In genomic region chr20:32191422-32191821, GRCh38 we compare ENCODE assay signal across 15 cellular contexts. TPM values are rescaled to one million over a fixed set of nuclear protein-coding genes. Genes with fewer than 3 reads are reported as not detected.
DNase-seq lines count a peak whose midpoint lies in the region; ATAC-seq and TF ChIP-seq lines count a peak whose summit lies in the region.
"Had no signal": no experiment of that assay in that cellular context is flagged by ENCODE, and none has a peak within 500 bp of the region (broad histone marks: within the 10 kb centered on the region; RNA-seq: fewer than 3 reads in every experiment).

No MANE protein-coding gene starts in this region.

- WGBS in heart left ventricle, 4 donors: 80 to 86% (median 82%) methylated on average over 2 to 3 of the region's 3 CpGs

- H3K9me3 ChIP-seq in cardiac muscle cell (ENCODE audit: low read depth) (no peaks in the 10 kb centered on the region), heart left ventricle (no peaks in the 10 kb centered on the region)
- H3K9me3 ChIP-seq: pancreas, Peyer's patch, transverse colon had no signal

- no peaks in the 10 kb centered on the region for H3K9me3 Mint-ChIP-seq in activated naive CD8-positive, alpha-beta T cell treated with anti-CD3 and anti-CD28 coated beads, Interleukin-2, amount 10 ng/mL, durations not matched to agents 7 days and 5 days
- no peaks in the 10 kb centered on the region for H3K9me3 Mint-ChIP-seq in mesothelial cell of epicardium
- H3K9me3 Mint-ChIP-seq in type B pancreatic cell: no peaks in the 10 kb centered on the region
- H3K9me3 Mint-ChIP-seq: activated CD4-positive, alpha-beta T cell treated with anti-CD3 and anti-CD28 coated beads, Interleukin-2, amount 10 ng/mL, durations not matched to agents 7 days and 5 days had no signal

- DNase-seq in cardiac muscle cell (ENCODE audit: low read depth in 1 of 2, low spot score in 1 of 2) (no peak), heart left ventricle (no peak), mesothelial cell of epicardium (ENCODE audit: low spot score in 2 of 2, unreplicated experiment in 2 of 2) (no peak), type B pancreatic cell (ENCODE audit: extremely low spot score, unreplicated experiment) (no peak), NCI-H146 treated with DMSO at 0.1 percent for 48 hours (lab: John Stamatoyannopoulos, UW; ENCODE audit: unreplicated experiment) (no peak), NCI-H1436 treated with DMSO at 0.1 percent for 48 hours (lab: John Stamatoyannopoulos, UW) (no peak), NCI-H2227 (lab: John Stamatoyannopoulos, UW; ENCODE audit: unreplicated experiment) (no peak)
- DNase-seq in activated naive CD8-positive, alpha-beta T cell treated with anti-CD3 and anti-CD28 coated beads, Interleukin-2, amount 10 ng/mL, durations not matched to agents 7 days and 5 days: no peak
- DNase-seq: activated CD4-positive, alpha-beta T cell treated with anti-CD3 and anti-CD28 coated beads, Interleukin-2, amount 10 ng/mL, durations not matched to agents 7 days and 5 days; activated naive CD4-positive, alpha-beta T cell; central memory CD4-positive, alpha-beta T cell; NCI-H187; pancreas; transverse colon had no signal

- TF ChIP-seq CTCF in cardiac muscle cell (IDR thresholded peaks at IDR 0.05; ENCODE audit: low read depth, low read length) (no peak), heart left ventricle (IDR thresholded peaks at IDR 0.05) (no peak), mesothelial cell of epicardium (IDR thresholded peaks at IDR 0.05; ENCODE audit: unreplicated experiment) (no peak), type B pancreatic cell (conservative IDR thresholded peaks at IDR 0.05) (no peak)

- intact Hi-C loops in heart left ventricle (cut with DNase I): no loop called here

- H3K36me3 ChIP-seq in cardiac muscle cell: peaks cover 14% of the 10 kb centered on the region
- H3K36me3 ChIP-seq in heart left ventricle: peaks cover 0 to 22% (median 16%) of the 10 kb centered on the region in 9 donors

- TF ChIP-seq POLR2A in heart left ventricle (IDR thresholded peaks at IDR 0.05): no peak

- H3K4me3 ChIP-seq in cardiac muscle cell (no peak overlapping the region), heart left ventricle (no peak overlapping the region)
- H3K4me3 ChIP-seq: pancreas, Peyer's patch, transverse colon had no signal

- POLR2A ChIA-PET in activated naive CD8-positive, alpha-beta T cell treated with anti-CD3 and anti-CD28 coated beads, Interleukin-2, amount 10 ng/mL, durations not matched to agents 7 days and 5 days (lab: Charles Lee): interaction anchor here (1.1 kb wide), 1 partner anchor 15 kb away, joined by 3 read pairs; no protein-coding TSS in a partner anchor

- no peak overlapping the region for H3K4me3 Mint-ChIP-seq in activated naive CD8-positive, alpha-beta T cell treated with anti-CD3 and anti-CD28 coated beads, Interleukin-2, amount 10 ng/mL, durations not matched to agents 7 days and 5 days
- H3K4me3 Mint-ChIP-seq in mesothelial cell of epicardium: no peak overlapping the region
- peak overlapping the region; percentile 91 for H3K4me3 Mint-ChIP-seq in type B pancreatic cell

- no peaks in the 10 kb centered on the region for H3K27me3 ChIP-seq in cardiac muscle cell
- no peaks in the 10 kb centered on the region for H3K27me3 ChIP-seq in heart left ventricle
- H3K27me3 ChIP-seq: pancreas, Peyer's patch, transverse colon had no signal

- peak overlapping the region; percentile 31 for H3K27ac Mint-ChIP-seq in activated naive CD8-positive, alpha-beta T cell treated with anti-CD3 and anti-CD28 coated beads, Interleukin-2, amount 10 ng/mL, durations not matched to agents 7 days and 5 days
- H3K27ac Mint-ChIP-seq in mesothelial cell of epicardium: peak overlapping the region; percentile 47
- H3K27ac Mint-ChIP-seq in type B pancreatic cell: peak overlapping the region; percentile 84

- ATAC-seq in heart left ventricle: no peak
- no peak for ATAC-seq in activated naive CD8-positive, alpha-beta T cell treated with anti-CD3 and anti-CD28 coated beads, Interleukin-2, amount 10 ng/mL, durations not matched to agents 7 days and 5 days (ENCODE audit: low read depth)

- H3K27me3 Mint-ChIP-seq in activated naive CD8-positive, alpha-beta T cell treated with anti-CD3 and anti-CD28 coated beads, Interleukin-2, amount 10 ng/mL, durations not matched to agents 7 days and 5 days: no peaks in the 10 kb centered on the region
- H3K27me3 Mint-ChIP-seq in mesothelial cell of epicardium (ENCODE audit: low read depth) (no peaks in the 10 kb centered on the region), type B pancreatic cell (no peaks in the 10 kb centered on the region)
- H3K27me3 Mint-ChIP-seq: activated CD4-positive, alpha-beta T cell treated with anti-CD3 and anti-CD28 coated beads, Interleukin-2, amount 10 ng/mL, durations not matched to agents 7 days and 5 days had no signal

- peaks cover 21% of the 10 kb centered on the region for H3K4me1 Mint-ChIP-seq in activated naive CD8-positive, alpha-beta T cell treated with anti-CD3 and anti-CD28 coated beads, Interleukin-2, amount 10 ng/mL, durations not matched to agents 7 days and 5 days
- H3K4me1 Mint-ChIP-seq in mesothelial cell of epicardium (peaks cover 27% of the 10 kb centered on the region), type B pancreatic cell (ENCODE audit: unreplicated experiment) (peaks cover 36% of the 10 kb centered on the region)

- H3K4me1 ChIP-seq in cardiac muscle cell (ENCODE audit: low read depth) (peaks cover 11% of the 10 kb centered on the region), heart left ventricle (peaks cover 0 to 54% (median 30%) of the 10 kb centered on the region in 12 donors)

- H3K36me3 Mint-ChIP-seq in activated naive CD8-positive, alpha-beta T cell treated with anti-CD3 and anti-CD28 coated beads, Interleukin-2, amount 10 ng/mL, durations not matched to agents 7 days and 5 days: peaks cover 2% of the 10 kb centered on the region
- H3K36me3 Mint-ChIP-seq in mesothelial cell of epicardium: peaks cover 14% of the 10 kb centered on the region
- H3K36me3 Mint-ChIP-seq in type B pancreatic cell: peaks cover 30% of the 10 kb centered on the region

- H3K27ac ChIP-seq in cardiac muscle cell (peak overlapping the region; percentile 13), heart left ventricle (peak overlapping the region in 1 of 12 donors; percentile 85)

RNA-seq across cellular contexts. Expression of gene PLAGL2, which starts 16.1 kb away (rescaled TPM):
- total RNA-seq in cardiac muscle cell (17.7 and 29.8 TPM in 2 replicates), heart left ventricle (1 to 10 TPM; 4.4 to 9.9 (median 7.8) TPM), mesothelial cell of epicardium (37.4 to 38.1 TPM (median 37.8 TPM) in 3 replicates), type B pancreatic cell (ENCODE audit: low replicate concordance) (52.1 and 52.7 TPM in 2 replicates)
- polyA plus RNA-seq in cardiac muscle cell (18.3 and 29.3 TPM in 2 replicates), heart left ventricle (1 to 10 TPM; 4.0 to 4.2 TPM)
- 10 to 100 TPM; 20.4 to 20.8 TPM for total RNA-seq in activated naive CD8-positive, alpha-beta T cell treated with anti-CD3 and anti-CD28 coated beads, Interleukin-2, amount 10 ng/mL, durations not matched to agents 7 days and 5 days

RNA-seq across cellular contexts. Expression of gene POFUT1, which starts 16.3 kb away (rescaled TPM):
- total RNA-seq in cardiac muscle cell (26.2 and 31.4 TPM in 2 replicates), heart left ventricle (10 to 100 TPM; 26.0 to 48.5 (median 27.5) TPM), mesothelial cell of epicardium (43.7 to 46.3 TPM (median 45.3 TPM) in 3 replicates), type B pancreatic cell (ENCODE audit: low replicate concordance) (48.9 and 55.8 TPM in 2 replicates)
- polyA plus RNA-seq in cardiac muscle cell (21.2 and 25.1 TPM in 2 replicates), heart left ventricle (10 to 100 TPM; 12.0 to 25.7 TPM)
- total RNA-seq in activated naive CD8-positive, alpha-beta T cell treated with anti-CD3 and anti-CD28 coated beads, Interleukin-2, amount 10 ng/mL, durations not matched to agents 7 days and 5 days: 10 to 100 TPM; 23.9 to 24.2 TPM

Comparison
In these comparisons a context has a peak if more than half of its experiments do, and no peak if none do; other contexts are left out.
1. H3K27ac Mint-ChIP-seq: peak in every context shown above with its lines; median percentile 84 in type B pancreatic cell; 47 in mesothelial cell of epicardium; 31 in activated naive CD8-positive, alpha-beta T cell treated with anti-CD3 and anti-CD28 coated beads, Interleukin-2, amount 10 ng/mL, durations not matched to agents 7 days and 5 days.